ENCODE assay signal across 9 cellular contexts in the genomic region with DNA sequence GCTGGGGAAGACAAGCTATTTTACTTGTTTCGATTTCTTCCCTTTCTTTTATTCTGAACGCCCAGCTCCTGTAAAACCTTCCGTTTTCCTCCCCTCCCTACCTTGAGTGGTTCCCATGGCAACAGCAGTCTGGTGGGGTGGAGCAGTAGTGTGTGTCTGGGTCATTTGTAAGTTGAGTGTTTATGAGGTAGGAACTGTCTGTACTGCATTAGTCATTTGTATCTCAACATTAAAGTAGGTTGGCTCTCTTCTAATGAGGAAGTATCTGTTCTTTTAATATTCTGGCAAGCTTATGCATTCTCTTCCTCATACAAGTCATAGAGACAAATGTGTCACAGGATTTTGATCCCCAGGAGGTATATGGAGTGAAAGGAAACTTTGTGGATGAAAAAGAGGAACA.
DNase-seq lines count a peak whose midpoint lies in the region; ATAC-seq and TF ChIP-seq lines count a peak whose summit lies in the region.
"Had no signal": no experiment of that assay in that cellular context is flagged by ENCODE, and none has a peak within 500 bp of the region (broad histone marks: within the 10 kb centered on the region; RNA-seq: fewer than 3 reads in every experiment).

No MANE protein-coding gene starts in this region.

- peaks cover 4% of the 10 kb centered on the region for H3K4me1 Mint-ChIP-seq in activated CD8-positive, alpha-beta memory T cell treated with anti-CD3 and anti-CD28 coated beads, Interleukin-2, amount 10 ng/mL, durations not matched to agents 7 days and 5 days
- peaks cover 4 to 10% of the 10 kb centered on the region in 2 donors for H3K4me1 Mint-ChIP-seq in stimulated activated naive B cell treated with anti-CD40 and anti-IgM and Interleukin-4, amounts not matched to agents 10 μg/mL and 1 μg/mL and 100 μg/mL, for 72 hours

- peak overlapping the region in 3 of 4 donors; percentile 38 to 68 (median 66) for H3K27ac ChIP-seq in gastroesophageal sphincter
- H3K27ac ChIP-seq: neutrophil had no signal

- DNase-seq in activated CD8-positive, alpha-beta memory T cell treated with anti-CD3 and anti-CD28 coated beads, Interleukin-2, amount 10 ng/mL, durations not matched to agents 7 days and 5 days = no peak
- DNase-seq in activated CD8-positive, alpha-beta memory T cell treated with anti-CD3 and anti-CD28 coated beads, Interleukin-2, amount 50 U/mL, for 4 hours = no peak
- peak; percentile 86 for DNase-seq in LNCaP clone FGC (ENCODE audit: low read depth)
- peak; percentile 76 for DNase-seq in SIG-M5 treated with dmso at 0.1 percent for 504 hours (lab: John Stamatoyannopoulos, UW; ENCODE audit: unreplicated experiment)
- peak; percentile 16 for DNase-seq in stimulated activated naive B cell treated with anti-CD40 and anti-IgM and Interleukin-4, amounts not matched to agents 10 μg/mL and 1 μg/mL and 100 μg/mL, for 72 hours
- no peak for DNase-seq in effector CD8-positive, alpha-beta T cell (lab: John Stamatoyannopoulos, UW)

- no peak for TF ChIP-seq EP300 in gastroesophageal sphincter (IDR thresholded peaks at IDR 0.05)

- no peak for TF ChIP-seq POLR2A in gastroesophageal sphincter (IDR thresholded peaks at IDR 0.05)

- H3K27me3 Mint-ChIP-seq in activated CD8-positive, alpha-beta memory T cell treated with anti-CD3 and anti-CD28 coated beads, Interleukin-2, amount 10 ng/mL, durations not matched to agents 7 days and 5 days = peaks cover 45% of the 10 kb centered on the region
- H3K27me3 Mint-ChIP-seq in stimulated activated naive B cell treated with anti-CD40 and anti-IgM and Interleukin-4, amounts not matched to agents 10 μg/mL and 1 μg/mL and 100 μg/mL, for 72 hours = peaks cover 0 to 7% of the 10 kb centered on the region in 2 donors

- no peaks in the 10 kb centered on the region for H3K36me3 Mint-ChIP-seq in activated CD8-positive, alpha-beta memory T cell treated with anti-CD3 and anti-CD28 coated beads, Interleukin-2, amount 10 ng/mL, durations not matched to agents 7 days and 5 days
- H3K36me3 Mint-ChIP-seq in stimulated activated naive B cell treated with anti-CD40 and anti-IgM and Interleukin-4, amounts not matched to agents 10 μg/mL and 1 μg/mL and 100 μg/mL, for 72 hours = no peaks in the 10 kb centered on the region

- TF ChIP-seq CTCF in LNCaP clone FGC (IDR thresholded peaks at IDR 0.05; ENCODE audit: control insufficient read depth, extremely low read depth, insufficient read depth) = no peak
- no peak for TF ChIP-seq CTCF in gastroesophageal sphincter (IDR thresholded peaks at IDR 0.05)

- CTCF ChIA-PET in activated CD8-positive, alpha-beta memory T cell treated with anti-CD3 and anti-CD28 coated beads, Interleukin-2, amount 10 ng/mL, durations not matched to agents 7 days and 5 days (lab: Charles Lee) = no interaction called here

- H3K9me3 Mint-ChIP-seq in activated CD8-positive, alpha-beta memory T cell treated with anti-CD3 and anti-CD28 coated beads, Interleukin-2, amount 10 ng/mL, durations not matched to agents 7 days and 5 days (ENCODE audit: low read depth) = no peaks in the 10 kb centered on the region
- peaks cover 0 to 3% of the 10 kb centered on the region in 2 donors for H3K9me3 Mint-ChIP-seq in stimulated activated naive B cell treated with anti-CD40 and anti-IgM and Interleukin-4, amounts not matched to agents 10 μg/mL and 1 μg/mL and 100 μg/mL, for 72 hours

- peaks cover 0 to 14% (median 0%) of the 10 kb centered on the region in 3 donors for H3K4me1 ChIP-seq in gastroesophageal sphincter

- H3K9me3 ChIP-seq in gastroesophageal sphincter = no peaks in the 10 kb centered on the region
- H3K9me3 ChIP-seq: neutrophil had no signal

- ATAC-seq in activated CD8-positive, alpha-beta memory T cell treated with anti-CD3 and anti-CD28 coated beads, Interleukin-2, amount 10 ng/mL, durations not matched to agents 7 days and 5 days = peak; percentile 36
- ATAC-seq in gastroesophageal sphincter = peak; percentile 88
- peak; percentile 100 for ATAC-seq in stimulated activated naive B cell treated with anti-CD40 and anti-IgM and Interleukin-4, amounts not matched to agents 10 μg/mL and 1 μg/mL and 100 μg/mL, for 72 hours (replicated peaks)
- ATAC-seq in GM18520 (IDR thresholded peaks at IDR 0.05; ENCODE audit: unreplicated experiment) = no peak

- H3K27ac Mint-ChIP-seq in activated CD8-positive, alpha-beta memory T cell treated with anti-CD3 and anti-CD28 coated beads, Interleukin-2, amount 10 ng/mL, durations not matched to agents 7 days and 5 days = no peak overlapping the region
- peak overlapping the region; percentile 76 for H3K27ac Mint-ChIP-seq in stimulated activated naive B cell treated with anti-CD40 and anti-IgM and Interleukin-4, amounts not matched to agents 10 μg/mL and 1 μg/mL and 100 μg/mL, for 72 hours

- no peaks in the 10 kb centered on the region for H3K27me3 ChIP-seq in gastroesophageal sphincter
- H3K27me3 ChIP-seq: neutrophil had no signal

- no peaks in the 10 kb centered on the region for H3K36me3 ChIP-seq in gastroesophageal sphincter
- H3K36me3 ChIP-seq: neutrophil had no signal

- 7 to 17% methylated on average over 3 of the region's 3 CpGs for WGBS in gastroesophageal sphincter (ENCODE audit: low coverage in 1 of 2), 2 donors

- no peak overlapping the region for H3K4me3 Mint-ChIP-seq in activated CD8-positive, alpha-beta memory T cell treated with anti-CD3 and anti-CD28 coated beads, Interleukin-2, amount 10 ng/mL, durations not matched to agents 7 days and 5 days
- H3K4me3 Mint-ChIP-seq in stimulated activated naive B cell treated with anti-CD40 and anti-IgM and Interleukin-4, amounts not matched to agents 10 μg/mL and 1 μg/mL and 100 μg/mL, for 72 hours = peak overlapping the region; percentile 70 to 72

- H3K4me3 ChIP-seq in LNCaP clone FGC (ENCODE audit: low read depth, low read length) (no peak overlapping the region), gastroesophageal sphincter (no peak overlapping the region)

Comparison
In these comparisons a context has a peak if more than half of its experiments do, and no peak if none do; other contexts are left out.
1. DNase-seq: peak in LNCaP clone FGC (single experiment), SIG-M5 treated with dmso at 0.1 percent for 504 hours (single experiment) and stimulated activated naive B cell treated with anti-CD40 and anti-IgM and Interleukin-4, amounts not matched to agents 10 μg/mL and 1 μg/mL and 100 μg/mL, for 72 hours (single experiment); none in activated CD8-positive, alpha-beta memory T cell treated with anti-CD3 and anti-CD28 coated beads, Interleukin-2, amount 10 ng/mL, durations not matched to agents 7 days and 5 days (single experiment), activated CD8-positive, alpha-beta memory T cell treated with anti-CD3 and anti-CD28 coated beads, Interleukin-2, amount 50 U/mL, for 4 hours (single experiment) and effector CD8-positive, alpha-beta T cell (single experiment).